ENCODE assay signal across 26 cellular contexts in the genomic region with DNA sequence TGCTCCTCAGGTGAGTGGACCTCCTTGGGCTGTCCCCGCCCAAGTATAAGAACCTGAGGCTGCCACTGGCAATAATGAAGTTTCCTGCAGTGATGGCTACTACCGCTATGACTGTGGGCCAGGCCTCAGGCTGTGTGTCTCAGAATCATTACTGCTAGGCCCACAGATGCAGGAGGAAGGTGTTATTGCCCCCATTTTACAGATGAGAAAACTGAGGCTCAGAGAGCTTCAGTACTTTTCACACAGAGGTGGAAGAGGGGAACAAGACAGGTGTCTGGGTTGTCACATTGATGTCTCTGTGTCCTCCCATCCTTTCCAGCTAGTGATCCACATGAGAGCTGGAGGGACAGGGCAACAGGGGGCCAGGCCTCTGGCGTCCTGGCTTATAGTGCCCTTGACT.
DNase-seq lines count a peak whose midpoint lies in the region; ATAC-seq, FAIRE-seq and TF ChIP-seq lines count a peak whose summit lies in the region.
"Had no signal": no experiment of that assay in that cellular context is flagged by ENCODE, and none has a peak within 500 bp of the region (broad histone marks: within the 10 kb centered on the region; RNA-seq: fewer than 3 reads in every experiment).

No MANE protein-coding gene starts in this region.

- intact Hi-C loops in K562 (cut with micrococcal nuclease): no loop called here

- in situ Hi-C loops in K562 (cut with MboI): no loop called here

- FAIRE-seq in K562 (lab: Jason Lieb, UNC) (no peak), H1 (lab: Jason Lieb, UNC) (no peak)
- FAIRE-seq: A204.1, GM12878, GM12892, GM18507 had no signal

- no peaks in the 10 kb centered on the region for H3K79me1 ChIP-seq in H1 (ENCODE audit: low read depth, low read length)

- H3K18ac ChIP-seq in H1 (ENCODE audit: extremely low read depth, low read length): 0 out of 2 replicates have a peak overlapping the region, but pooled peaks have one; percentile 71

- no peak overlapping the region for H2BK15ac ChIP-seq in H1 (ENCODE audit: low read length)

- TF ChIP-seq EP300 in K562 (IDR thresholded peaks at IDR 0.05; ENCODE audit: low read length) (no peak), H1 (IDR thresholded peaks at IDR 0.05; ENCODE audit: borderline replicate concordance in 1 of 2, low read depth in 2 of 2, low read length in 2 of 2) (no peak)

- CTCF ChIA-PET in K562 (lab: Yijun Ruan, JAX; ENCODE audit: low intra/inter-chr PET ratio) (no interaction called here), H1 (lab: Charles Lee; ENCODE audit: partially characterized antibody) (interaction anchor here (0.6 to 15.1 kb wide), 9 partner anchors 8 to 153 kb away, joined by 3 to 168 read pairs (median 3); no protein-coding TSS in a partner anchor)

- no peaks in the 10 kb centered on the region; the same call in 1 of the 2 replicates for H3K23me2 ChIP-seq in H1 (ENCODE audit: low read depth, low read length)

- H3K9me3 ChIP-seq in K562 (replicated peaks; ENCODE audit: control insufficient read depth, insufficient read depth, low read depth, low read length): no peaks in the 10 kb centered on the region
- H3K9me3 ChIP-seq in H1 (ENCODE audit: insufficient read depth in 2 of 2, low read depth in 1 of 2, low read length in 1 of 2): no peaks in the 10 kb centered on the region
- no peaks in the 10 kb centered on the region for H3K9me3 ChIP-seq in parathyroid adenoma (ENCODE audit: control insufficient read depth, low read length)
- H3K9me3 ChIP-seq in T-helper 17 cell (ENCODE audit: control insufficient read depth, low read length, poor library complexity, severe bottlenecking): no peaks in the 10 kb centered on the region
- H3K9me3 ChIP-seq: BE2C, BLaER1 had no signal

- H3K9ac ChIP-seq in K562 (ENCODE audit: insufficient read depth in 1 of 2, low read depth in 2 of 2, low read length in 2 of 2) (no peak overlapping the region), H1 (replicated peaks in 1 of 4; ENCODE audit: extremely low read depth in 1 of 4, low read depth in 3 of 4, low read length in 3 of 4) (no peak overlapping the region), parathyroid adenoma (no peak overlapping the region)
- H3K9ac ChIP-seq: BLaER1 had no signal

- POLR2A ChIA-PET in K562 (lab: Yijun Ruan, JAX): no interaction called here
- POLR2A ChIA-PET in H1 (lab: Charles Lee; ENCODE audit: partially characterized antibody): interaction anchor here (0.7 kb wide), 1 partner anchor 22 kb away, joined by 3 read pairs; no protein-coding TSS in a partner anchor

- TF ChIP-seq RAD21 in K562 (CRISPR knock-in tag; conservative IDR thresholded peaks at IDR 0.05 in 1 of 2, IDR thresholded peaks at IDR 0.05 in 1 of 2) (no peak), H1 (IDR thresholded peaks at IDR 0.05 in 1 of 2, conservative IDR thresholded peaks at IDR 0.05 in 1 of 2; ENCODE audit: low read depth in 2 of 2, low read length in 2 of 2) (no peak)

- no peak overlapping the region for H2BK120ac ChIP-seq in H1 (replicated peaks; ENCODE audit: low read depth, low read length)

- H3K79me2 ChIP-seq in K562 (ENCODE audit: control insufficient read depth, insufficient read depth, low read length) (no peaks in the 10 kb centered on the region), H1 (ENCODE audit: control insufficient read depth in 1 of 2, insufficient read depth in 2 of 2, low read length in 2 of 2) (no peaks in the 10 kb centered on the region), parathyroid adenoma (no peaks in the 10 kb centered on the region)

- no peak overlapping the region for H3K27ac Mint-ChIP-seq in T-helper 17 cell
- H3K27ac Mint-ChIP-seq: CD4-positive, alpha-beta memory T cell; CD4-positive, CD25-positive, alpha-beta regulatory T cell; CD8-positive, alpha-beta memory T cell had no signal

- no peak overlapping the region for H4K5ac ChIP-seq in H1 (ENCODE audit: insufficient read length, low read depth, low read length)

- 9% methylated on average over 3 of the region's 3 CpGs for WGBS in K562 (ENCODE audit: insufficient coverage, low coverage, missing lambda C conversion rate)
- 84% methylated on average over 3 of the region's 3 CpGs; no CpG with 5 or more reads in 1 of the 2 experiments for WGBS in H1 (ENCODE audit: extremely low coverage in 1 of 2, insufficient coverage in 1 of 2, insufficient read length in 1 of 2, insufficient replicate concordance in 2 of 2, low coverage in 1 of 2, low lambda C conversion rate in 2 of 2, missing lambda C conversion rate in 1 of 2), 2 experiments

- H3K36me3 ChIP-seq in K562 (ENCODE audit: control insufficient read depth, insufficient read depth, low read length): no peaks in the 10 kb centered on the region
- no peaks in the 10 kb centered on the region for H3K36me3 ChIP-seq in H1 (ENCODE audit: control insufficient read depth in 2 of 4, insufficient read depth in 4 of 4, low read length in 3 of 4)
- no peaks in the 10 kb centered on the region for H3K36me3 ChIP-seq in parathyroid adenoma (ENCODE audit: control insufficient read depth, insufficient read depth, low read length)
- H3K36me3 ChIP-seq: BE2C, BLaER1 had no signal

- no peak overlapping the region for H3K23ac ChIP-seq in H1 (ENCODE audit: insufficient read length)

- ATAC-seq in K562 (no peak), T-helper 17 cell (no peak)
- ATAC-seq: GM12878 had no signal

- H3K4me1 Mint-ChIP-seq in T-helper 17 cell: peaks cover 2% of the 10 kb centered on the region
- H3K4me1 Mint-ChIP-seq: CD4-positive, alpha-beta memory T cell; CD4-positive, CD25-positive, alpha-beta regulatory T cell; CD8-positive, alpha-beta memory T cell had no signal

- H3K27me3 ChIP-seq in K562 (ENCODE audit: control insufficient read depth in 2 of 2, insufficient read depth in 2 of 2, low read length in 2 of 2) (peaks cover 2 to 6% of the 10 kb centered on the region in 2 experiments; a peak in 1 of 5 replicates), H1 (replicated peaks in 1 of 4; ENCODE audit: control insufficient read depth in 3 of 4, extremely low read depth in 1 of 4, insufficient read depth in 3 of 4, low read length in 3 of 4) (no peaks in the 10 kb centered on the region), parathyroid adenoma (ENCODE audit: control insufficient read depth, insufficient read depth, low read length) (no peaks in the 10 kb centered on the region)
- H3K27me3 ChIP-seq: BE2C, BLaER1 had no signal

- H2BK5ac ChIP-seq in H1 (ENCODE audit: low read depth, low read length): peak overlapping the region; percentile 35; the same call in 1 of the 2 replicates

- BruUV-seq in K562 (replicated peaks; lab: Mats Ljungman, UMichigan): no TSS peak

- H3K9me1 ChIP-seq in K562 (ENCODE audit: control insufficient read depth, insufficient read depth, low read length): no peaks in the 10 kb centered on the region

- H3K4me3 ChIP-seq in K562 (no peak overlapping the region), H1 (ENCODE audit: extremely low read depth in 1 of 4, insufficient read depth in 2 of 4, low read depth in 3 of 4, low read length in 4 of 4) (no peak overlapping the region), parathyroid adenoma (ENCODE audit: low read depth, low read length) (no peak overlapping the region)
- H3K4me3 ChIP-seq: BLaER1, GM12878 had no signal

- H3K14ac ChIP-seq in H1 (ENCODE audit: insufficient read length): no peak overlapping the region

- TF ChIP-seq POLR2A in K562 (conservative IDR thresholded peaks at IDR 0.05) (no peak), H1 (IDR thresholded peaks at IDR 0.05; ENCODE audit: control extremely low read depth in 1 of 2, low read depth in 2 of 2, low read length in 2 of 2) (no peak)

- H2BK12ac ChIP-seq in H1 (ENCODE audit: low read depth, low read length): 0 out of 2 replicates have a peak overlapping the region, but pooled peaks have one; percentile 17

- H3K4me3 Mint-ChIP-seq in T-helper 17 cell: no peak overlapping the region
- H3K4me3 Mint-ChIP-seq: CD14-positive monocyte; CD4-positive, alpha-beta memory T cell; CD4-positive, CD25-positive, alpha-beta regulatory T cell; CD8-positive, alpha-beta memory T cell had no signal

- H3K4ac ChIP-seq in H1 (replicated peaks; ENCODE audit: insufficient read length, low read depth, low read length): no peak overlapping the region

- H3K4me1 ChIP-seq in K562 (replicated peaks in 1 of 2; ENCODE audit: control insufficient read depth in 2 of 2, insufficient read depth in 2 of 2, low read length in 2 of 2): peaks cover 10 to 18% of the 10 kb centered on the region in 2 experiments; a peak in 4 of 5 replicates
- H3K4me1 ChIP-seq in H1 (replicated peaks in 1 of 4; ENCODE audit: control insufficient read depth in 3 of 4, insufficient read depth in 4 of 4, low read length in 3 of 4): peaks cover 3 to 23% (median 12%) of the 10 kb centered on the region in 4 experiments
- peaks cover 19% of the 10 kb centered on the region for H3K4me1 ChIP-seq in parathyroid adenoma

- no peak overlapping the region for H3K27ac ChIP-seq in K562 (ENCODE audit: extremely low read depth, low read depth, low read length)
- no peak overlapping the region for H3K27ac ChIP-seq in H1 (ENCODE audit: low read depth, low read length)
- no peak overlapping the region for H3K27ac ChIP-seq in parathyroid adenoma
- H3K27ac ChIP-seq: BLaER1 had no signal

- H2AFZ ChIP-seq in K562 (ENCODE audit: low read depth, low read length) (no peak overlapping the region), H1 (ENCODE audit: low read length) (no peak overlapping the region), parathyroid adenoma (peak overlapping the region; percentile 39)

- no peak overlapping the region for H2BK20ac ChIP-seq in H1 (ENCODE audit: low read length)

- peaks cover 16% of the 10 kb centered on the region for H3K27me3 Mint-ChIP-seq in T-helper 17 cell

- TF ChIP-seq CTCF in K562 (IDR thresholded peaks at IDR 0.05 in 2 of 3, conservative IDR thresholded peaks at IDR 0.05 in 1 of 3; ENCODE audit: insufficient read depth in 2 of 3, low read depth in 1 of 3, low read length in 3 of 3) (no peak), H1 (IDR thresholded peaks at IDR 0.05; ENCODE audit: control extremely low read depth in 1 of 3, insufficient read depth in 1 of 3, low read depth in 1 of 3, low read length in 3 of 3) (no peak), parathyroid adenoma (IDR thresholded peaks at IDR 0.05) (no peak)

- H4K20me1 ChIP-seq in K562 (replicated peaks; ENCODE audit: control insufficient read depth, insufficient read depth, low read length) (no peaks in the 10 kb centered on the region), H1 (replicated peaks in 1 of 2; ENCODE audit: control insufficient read depth in 1 of 2, insufficient read depth in 2 of 2, low read length in 2 of 2) (no peaks in the 10 kb centered on the region)
- H4K20me1 ChIP-seq: BLaER1 had no signal

- DNase-seq in K562 (ENCODE audit: extremely low read depth in 1 of 4, low spot score in 3 of 4) (no peak), H1 (ENCODE audit: low read depth in 1 of 2, low spot score in 2 of 2) (no peak), T-helper 17 cell (no peak), NCI-H524 (lab: John Stamatoyannopoulos, UW) (no peak)
- DNase-seq: 8988T; ACHN; BE2C; C1 segment of cervical spinal cord; CD4-positive, alpha-beta memory T cell; CD4-positive, CD25-positive, alpha-beta regulatory T cell; CD8-positive, alpha-beta memory T cell; COR-L47; DMS 273 treated with DMSO at 0.1 percent for 48 hours; DMS153; DMS53; DMS79; DND-41; EL; GDM1 had no signal

- no peak overlapping the region for H3K56ac ChIP-seq in H1 (replicated peaks; ENCODE audit: insufficient read length, low read depth, low read length)

- H3K4me2 ChIP-seq in K562 (ENCODE audit: insufficient read depth, low read length) (no peak overlapping the region), H1 (ENCODE audit: insufficient read depth in 1 of 2, low read depth in 2 of 2, low read length in 2 of 2) (no peak overlapping the region), parathyroid adenoma (ENCODE audit: low read length) (no peak overlapping the region)
- H3K4me2 ChIP-seq: BLaER1 had no signal

- no peak overlapping the region; the same call in 1 of the 2 replicates for H2AK5ac ChIP-seq in H1 (ENCODE audit: low read depth, low read length)

- no peak overlapping the region; the same call in 1 of the 2 replicates for H4K8ac ChIP-seq in H1 (ENCODE audit: extremely low read depth, insufficient read depth, low read length)

- H3K36me3 Mint-ChIP-seq in T-helper 17 cell (ENCODE audit: low read depth): no peaks in the 10 kb centered on the region
- H3K36me3 Mint-ChIP-seq: CD14-positive monocyte; CD4-positive, alpha-beta memory T cell; CD4-positive, CD25-positive, alpha-beta regulatory T cell; CD8-positive, alpha-beta memory T cell had no signal

- H4K91ac ChIP-seq in H1 (replicated peaks; ENCODE audit: insufficient read length, low read length): no peak overlapping the region
